21 cellular contexts compared by ENCODE assay signal in the genomic region with DNA sequence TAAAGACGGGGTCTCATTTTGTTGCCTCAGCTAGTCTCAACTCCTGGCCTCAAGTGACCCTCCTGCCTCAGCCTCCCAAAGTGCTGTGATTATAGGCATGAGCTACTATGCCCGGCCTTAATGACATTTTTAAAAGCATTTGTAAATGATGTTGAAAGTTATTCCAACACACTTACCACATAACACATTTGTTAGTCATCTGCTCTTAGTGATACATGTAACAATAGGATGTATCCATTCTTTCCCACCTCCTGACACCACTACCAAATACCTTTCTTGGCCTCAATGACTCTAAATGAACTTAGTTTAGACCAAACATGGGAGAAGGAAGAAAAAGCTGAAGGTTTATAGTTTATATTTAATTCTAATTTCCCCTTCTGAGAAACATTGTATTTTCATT. TPM values are rescaled to one million over a fixed set of nuclear protein-coding genes. Genes with fewer than 3 reads are reported as not detected.
DNase-seq lines count a peak whose midpoint lies in the region; ATAC-seq, FAIRE-seq and TF ChIP-seq lines count a peak whose summit lies in the region.
"Had no signal": no experiment of that assay in that cellular context is flagged by ENCODE, and none has a peak within 500 bp of the region (broad histone marks: within the 10 kb centered on the region; RNA-seq: fewer than 3 reads in every experiment).

No MANE protein-coding gene starts in this region.

- no peaks in the 10 kb centered on the region for H4K20me1 ChIP-seq in HepG2 (ENCODE audit: insufficient read depth, low read length)
- H4K20me1 ChIP-seq in PC-3 (ENCODE audit: low read length), result no peaks in the 10 kb centered on the region

- H3K9ac ChIP-seq in HepG2 (ENCODE audit: insufficient read depth, low read depth, low read length) (peak overlapping the region; percentile 15; the same call in 1 of the 2 replicates), PC-3 (ENCODE audit: low read length) (no peak overlapping the region)

- no peaks in the 10 kb centered on the region for H3K9me2 ChIP-seq in PC-3 (replicated peaks; ENCODE audit: low read length)

- no peaks in the 10 kb centered on the region for H3K27me3 ChIP-seq in HepG2 (ENCODE audit: control insufficient read depth in 1 of 2, insufficient read depth in 2 of 2, low read length in 2 of 2)
- H3K27me3 ChIP-seq in right lobe of liver, result no peaks in the 10 kb centered on the region
- no peaks in the 10 kb centered on the region for H3K27me3 ChIP-seq in vagina
- H3K27me3 ChIP-seq in PC-3 (ENCODE audit: low read length), result no peaks in the 10 kb centered on the region
- H3K27me3 ChIP-seq: esophagus squamous epithelium, Peyer's patch had no signal

- in situ Hi-C loops in HepG2 (cut with HindIII; ENCODE audit: extremely low pct_ligation_motif_present, low pct_unique_long_range_greater_than_20kb), result no loop called here

- TF ChIP-seq RAD21 in HepG2 (CRISPR knock-in tag; IDR thresholded peaks at IDR 0.05), result no peak

- H3K4me2 ChIP-seq in HepG2 (ENCODE audit: low read depth, low read length), result peak overlapping the region; percentile 57
- H3K4me2 ChIP-seq in PC-3 (ENCODE audit: low read length), result no peak overlapping the region

- no peak overlapping the region; a peak in 1 of 6 replicates for H3K4me3 ChIP-seq in HepG2 (replicated peaks in 1 of 3; ENCODE audit: insufficient read depth in 1 of 3, low read depth in 2 of 3, low read length in 3 of 3)
- H3K4me3 ChIP-seq in right lobe of liver, result no peak overlapping the region
- no peak overlapping the region for H3K4me3 ChIP-seq in vagina
- H3K4me3 ChIP-seq in PC-3 (ENCODE audit: low read length), result no peak overlapping the region
- H3K4me3 ChIP-seq: coronary artery, esophagus squamous epithelium, Peyer's patch, thoracic aorta had no signal

- no peak for FAIRE-seq in HepG2 (lab: Jason Lieb, UNC)
- FAIRE-seq in TTC549 (lab: Jason Lieb, UNC), result peak; percentile 31

- CTCF ChIA-PET in HepG2 (lab: Yijun Ruan, JAX; ENCODE audit: low intra/inter-chr PET ratio, low total read pairs), result no interaction called here
- CTCF ChIA-PET in PC-3 (lab: Charles Lee), result no interaction called here

- H3K9me3 ChIP-seq in HepG2 (ENCODE audit: low read length) (no peaks in the 10 kb centered on the region), right lobe of liver (no peaks in the 10 kb centered on the region), vagina (no peaks in the 10 kb centered on the region), PC-3 (ENCODE audit: low read length) (no peaks in the 10 kb centered on the region)
- H3K9me3 ChIP-seq: esophagus squamous epithelium, Peyer's patch, thoracic aorta had no signal

- H3F3A ChIP-seq in PC-3 (ENCODE audit: low read length, unreplicated experiment), result no peaks in the 10 kb centered on the region

- POLR2A ChIA-PET in HepG2 (lab: Yijun Ruan, JAX), result no interaction called here
- POLR2A ChIA-PET in PC-3 (lab: Charles Lee; ENCODE audit: unreplicated experiment), result no interaction called here

- H3K27ac ChIP-seq in HepG2 (ENCODE audit: extremely low read length, insufficient read depth, low read length), result peak overlapping the region; percentile 76
- no peak overlapping the region for H3K27ac ChIP-seq in right lobe of liver
- H3K27ac ChIP-seq in vagina, result peak overlapping the region; percentile 72
- no peak overlapping the region for H3K27ac ChIP-seq in PC-3 (ENCODE audit: low read length)
- H3K27ac ChIP-seq: esophagus squamous epithelium, Peyer's patch, thoracic aorta had no signal

- TF ChIP-seq CTCF in HepG2 (CRISPR knock-in tag; IDR thresholded peaks at IDR 0.05), result no peak
- TF ChIP-seq CTCF in right lobe of liver (IDR thresholded peaks at IDR 0.05), result no peak
- no peak for TF ChIP-seq CTCF in vagina (IDR thresholded peaks at IDR 0.05)
- TF ChIP-seq CTCF in PC-3 (conservative IDR thresholded peaks at IDR 0.05; ENCODE audit: low read depth, low read length), result no peak

- H2AFZ ChIP-seq in HepG2 (ENCODE audit: low read length) (no peak overlapping the region), PC-3 (ENCODE audit: low read length) (no peak overlapping the region)

- ATAC-seq in HepG2, result no peak; the same call in 2 of the 3 replicates
- no peak for ATAC-seq in right lobe of liver
- ATAC-seq in GM21515 (IDR thresholded peaks at IDR 0.05; ENCODE audit: unreplicated experiment), result no peak
- no peak for ATAC-seq in PC-3
- ATAC-seq: natural killer cell treated with Interleukin-12 subunit alpha and Interleukin-12 subunit beta and Interleukin-15 and Interleukin-18, amount 100 ng/mL, for 72 hours had no signal

- no peaks in the 10 kb centered on the region for H3K36me3 ChIP-seq in HepG2 (replicated peaks in 1 of 2; ENCODE audit: control insufficient read depth in 1 of 2, insufficient read depth in 2 of 2, low read length in 2 of 2)
- no peaks in the 10 kb centered on the region for H3K36me3 ChIP-seq in right lobe of liver
- no peaks in the 10 kb centered on the region for H3K36me3 ChIP-seq in vagina
- H3K36me3 ChIP-seq in PC-3 (ENCODE audit: low read depth, low read length), result no peaks in the 10 kb centered on the region
- H3K36me3 ChIP-seq: esophagus squamous epithelium, Peyer's patch, thoracic aorta had no signal

- BruUV-seq in HepG2 (replicated peaks; lab: Mats Ljungman, UMichigan), result no TSS peak
- BruUV-seq in PC-3 (replicated peaks; lab: Mats Ljungman, UMichigan), result no TSS peak

- intact Hi-C loops in HepG2 (cut with micrococcal nuclease; ENCODE audit: unreplicated experiment), result loop anchor here (2.0 to 5.0 kb wide), 2 partner anchors 14 to 39 kb away; no protein-coding TSS in a partner anchor
- intact Hi-C loops in right lobe of liver (cut with DNase I), result no loop called here
- intact Hi-C loops in vagina (cut with DNase I), result no loop called here
- intact Hi-C loops in PC-3 (cut with micrococcal nuclease), result no loop called here

- H3K79me2 ChIP-seq in HepG2 (ENCODE audit: insufficient read depth, low read length) (no peaks in the 10 kb centered on the region), PC-3 (ENCODE audit: low read length) (no peaks in the 10 kb centered on the region)

- no peak for TF ChIP-seq POLR2A in HepG2 (IDR thresholded peaks at IDR 0.05; ENCODE audit: insufficient read depth in 1 of 2, low read depth in 2 of 2, low read length in 2 of 2)
- no peak for TF ChIP-seq POLR2A in right lobe of liver (IDR thresholded peaks at IDR 0.05)
- no peak for TF ChIP-seq POLR2A in vagina (IDR thresholded peaks at IDR 0.05)

- DNase-seq in HepG2 (ENCODE audit: low spot score) (no peak), right lobe of liver (no peak), fibroblast of peridontal ligament (ENCODE audit: extremely low read depth) (peak; percentile 45), vagina (ENCODE audit: extremely low spot score in 2 of 2) (no peak), SKM-1 treated with dmso at 0.1 percent for 144 hours (lab: John Stamatoyannopoulos, UW; ENCODE audit: unreplicated experiment) (no peak), PC-3 (no peak)
- DNase-seq: activated CD4-positive, alpha-beta T cell treated with anti-CD3 and anti-CD28 coated beads, Interleukin-2, amount 10 ng/mL, durations not matched to agents 7 days and 5 days; activated T-cell treated with anti-CD3 and anti-CD28 coated beads, Interleukin-2, amount 50 U/mL, for 48 hours; amniotic stem cell; esophagus squamous epithelium; NCI-H187 treated with DMSO at 0.1 percent for 48 hours; NCI-H526 treated with DMSO at 0.1 percent for 48 hours; Peyer's patch; stimulated activated CD4-positive, alpha-beta T cell treated with anti-CD3 and anti-CD28 coated beads, Interleukin-2, amount 100 ng/mL, for 24 hours; T-helper 2 cell had no signal

- H3K4me1 ChIP-seq in HepG2 (ENCODE audit: insufficient read depth, low read length) (peaks cover 86% of the 10 kb centered on the region), right lobe of liver (peaks cover 0 to 3% (median 0%) of the 10 kb centered on the region in 4 donors), vagina (peaks cover 7% of the 10 kb centered on the region), PC-3 (ENCODE audit: insufficient read depth, low read length) (no peaks in the 10 kb centered on the region)
- H3K4me1 ChIP-seq: Peyer's patch had no signal

- 6% methylated on average over 2 of the region's 2 CpGs for WGBS in HepG2 (ENCODE audit: low lambda C conversion rate)
- WGBS in right lobe of liver (ENCODE audit: insufficient coverage, low coverage, low lambda C conversion rate, missing lambda C conversion rate), result 57% methylated on average over 1 of the region's 2 CpGs

- TF ChIP-seq EP300 in HepG2 (IDR thresholded peaks at IDR 0.05; ENCODE audit: low read depth in 2 of 2, low read length in 2 of 2), result no peak
- no peak for TF ChIP-seq EP300 in HepG2 (CRISPR knock-in tag; IDR thresholded peaks at IDR 0.05; ENCODE audit: borderline replicate concordance)

TF ChIP-seq in HepG2, 621 proteins besides CTCF, POLR2A, EP300 and RAD21:
- TF ChIP-seq JDP2 (CRISPR knock-in tag; IDR thresholded peaks at IDR 0.05; ENCODE audit: borderline replicate concordance), result no peak
- 0 out of 2 replicates have a peak, but pooled peaks have one; percentile 11 for TF ChIP-seq ZNF547 (CRISPR knock-in tag; IDR thresholded peaks at IDR 0.05)

RNA-seq across cellular contexts. Expression of gene MEDAG, which starts 59.8 kb away (rescaled TPM):
- not detected in 2 replicates for total RNA-seq in HepG2 (2016; rRNA removed; fragmentation: Illumina TruSeq; extraction: Trizol)
- not detected in 2 replicates for total RNA-seq in HepG2 (2016; cell fraction: cytosol; rRNA removed; fragmentation: Illumina TruSeq; extraction: Trizol; ENCODE audit: low read depth)
- not detected in 2 replicates for total RNA-seq in HepG2 (2016; cell fraction: insoluble cytoplasmic fraction; rRNA removed; fragmentation: Illumina TruSeq; extraction: Trizol)
- total RNA-seq in HepG2 (2016; cell fraction: membrane; rRNA removed; fragmentation: Illumina TruSeq; extraction: Trizol), result not detected in 2 replicates
- not detected in 2 replicates for total RNA-seq in HepG2 (2016; cell fraction: nucleus; rRNA removed; fragmentation: Illumina TruSeq; extraction: Trizol)
- polyA plus RNA-seq in HepG2 (2011; rRNA removed), result not detected in 2 replicates
- polyA plus RNA-seq in HepG2 (2011; cell fraction: cytosol; rRNA removed), result not detected in 2 replicates
- polyA plus RNA-seq in HepG2 (2011; cell fraction: nucleus; rRNA removed), result not detected in 2 replicates
- not detected in 2 replicates for polyA plus RNA-seq in HepG2 (2012)
- polyA plus RNA-seq in HepG2 (2016; cell fraction: cytosol; fragmentation: Illumina TruSeq; extraction: Trizol; ENCODE audit: low read depth), result not detected in 2 replicates
- not detected in 2 replicates for polyA plus RNA-seq in HepG2 (2016; cell fraction: insoluble cytoplasmic fraction; fragmentation: Illumina TruSeq; extraction: Trizol; ENCODE audit: low read depth)
- polyA plus RNA-seq in HepG2 (2016; cell fraction: membrane; fragmentation: Illumina TruSeq; extraction: Trizol; ENCODE audit: low read depth), result not detected in 2 replicates
- not detected in 2 replicates for polyA plus RNA-seq in HepG2 (2016; cell fraction: nucleus; fragmentation: Illumina TruSeq; extraction: Trizol; ENCODE audit: insufficient read depth, low read depth)
- polyA minus RNA-seq in HepG2 (2011; rRNA and poly(A)+ RNA removed; ENCODE audit: low replicate concordance), result not detected in 2 replicates
- not detected in 2 replicates for polyA minus RNA-seq in HepG2 (2011; cell fraction: cytosol; rRNA and poly(A)+ RNA removed)
- polyA minus RNA-seq in HepG2 (2011; cell fraction: nucleus; rRNA and poly(A)+ RNA removed), result not detected in 2 replicates
- under 1 TPM in 3 of 6 experiments, not detected in 3; 0.24 to 0.44 (median 0.30) TPM for total RNA-seq in right lobe of liver
- 46.4 TPM for total RNA-seq in vagina
- not detected in 2 replicates for total RNA-seq in PC-3 (2014; rRNA removed)
- total RNA-seq: A673; activated CD4-positive, alpha-beta T cell treated with anti-CD3 and anti-CD28 coated beads, Interleukin-2, amount 10 ng/mL, durations not matched to agents 7 days and 5 days had no signal

Comparison
In these comparisons a context has a peak if more than half of its experiments do, and no peak if none do; other contexts are left out.
1. H3K27ac ChIP-seq: peak in HepG2 (single experiment) and vagina (single experiment); none in right lobe of liver (0 of 3) and PC-3 (single experiment).
2. RNA of gene MEDAG, which starts 59.8 kb away (total RNA-seq): 46.4 TPM in vagina (single experiment); 0.24 to 0.44 TPM in right lobe of liver, not detected in HepG2 and not detected in PC-3; every median in the first group is over 10 times any median in the second.